In the genomic region with DNA sequence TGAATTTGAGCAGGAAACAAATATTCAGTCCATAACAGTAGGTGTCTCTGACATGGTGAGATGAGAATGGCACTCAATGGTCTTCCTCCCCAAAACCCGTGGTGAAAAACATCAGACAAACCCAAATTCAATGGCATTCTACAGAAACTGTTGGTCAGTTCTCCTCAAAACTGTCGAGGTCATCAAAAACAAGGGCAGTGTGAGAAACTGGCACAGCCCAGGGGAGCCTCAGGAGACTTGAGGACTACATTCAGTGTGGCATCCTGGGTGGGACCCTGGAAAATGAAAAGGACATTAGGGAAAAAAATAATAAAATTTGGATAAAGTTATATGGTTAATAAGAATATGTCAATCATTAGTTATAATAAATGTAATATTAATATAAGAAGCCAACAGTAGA, we compare ENCODE assay signal across 7 cellular contexts. TPM values are rescaled to one million over a fixed set of nuclear protein-coding genes. Genes with fewer than 3 reads are reported as not detected.
"Had no signal": no experiment of that assay in that cellular context is flagged by ENCODE, and none has a peak within 500 bp of the region (broad histone marks: within the 10 kb centered on the region; RNA-seq: fewer than 3 reads in every experiment).

No MANE protein-coding gene starts in this region.

- H3K4me3 ChIP-seq: GM23248 had no signal

- H3K27ac ChIP-seq: GM23248 had no signal

- FAIRE-seq: H54 had no signal

- H2AFZ ChIP-seq: GM23248 had no signal

- DNase-seq: GM23248, GOT3, H9, HCEC 1CT, KG1 had no signal

- H3K9ac ChIP-seq: GM23248 had no signal

RNA-seq across cellular contexts. Expression of a gene that starts 40.6 kb away (rescaled TPM):
- total RNA-seq: GM23248 had no signal
- polyA plus RNA-seq: GM23248, IgD-negative memory B cell had no signal
